Comparison of ENCODE assay signal across 13 cellular contexts in the genomic region with DNA sequence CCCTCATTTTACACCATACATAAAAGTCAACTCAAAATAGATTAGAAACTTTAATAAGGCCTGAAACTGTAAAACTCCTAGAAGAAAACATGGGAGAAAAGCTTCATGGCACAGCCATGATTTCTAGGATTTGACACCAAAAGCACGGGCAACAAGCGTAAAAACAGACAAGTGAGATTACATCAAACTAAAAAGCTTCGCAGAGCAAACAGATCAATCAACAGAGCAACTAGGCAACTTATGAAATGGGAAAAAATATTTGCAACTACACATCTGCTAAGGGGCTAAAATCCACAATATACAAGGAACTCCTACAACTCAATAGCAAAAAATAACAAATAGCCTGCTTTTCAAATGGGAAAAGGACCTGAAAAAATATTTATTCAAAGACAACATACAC.
"Had no signal": no experiment of that assay in that cellular context is flagged by ENCODE, and none has a peak within 500 bp of the region (broad histone marks: within the 10 kb centered on the region; RNA-seq: fewer than 3 reads in every experiment).

No MANE protein-coding gene starts in this region.

- ATAC-seq: activated CD4-positive, CD25-positive, alpha-beta regulatory T cell treated with anti-CD3 and anti-CD28 coated beads, Interleukin-2, amount 50 U/mL, for 24 hours; left lung had no signal

- H3K9me3 ChIP-seq: ovary had no signal

- H3K27ac ChIP-seq: cardiac muscle cell, dorsolateral prefrontal cortex, left lung, ovary had no signal

- H3K4me3 Mint-ChIP-seq: neural crest cell had no signal

- H3K27me3 ChIP-seq: cardiac muscle cell, dorsolateral prefrontal cortex, left lung, ovary had no signal

- DNase-seq: activated CD4-positive, alpha-beta T cell treated with anti-CD3 and anti-CD28 coated beads, Interleukin-2, amount 50 U/mL, for 1 hour; activated CD8-positive, alpha-beta memory T cell treated with anti-CD3 and anti-CD28 coated beads for 24 hours; activated naive CD4-positive, alpha-beta T cell; dorsolateral prefrontal cortex; left lung; mesenchymal stem cell; ovary; stimulated activated CD4-positive, alpha-beta T cell treated with anti-CD3 and anti-CD28 coated beads, Interleukin-12 subunit alpha, Interleukin-12 subunit beta, amount 100 ng/mL, for 4 hours; stimulated activated CD4-positive, alpha-beta T cell treated with anti-CD3 and anti-CD28 coated beads, Interleukin-2, amount 100 ng/mL, for 24 hours; T-helper 9 cell had no signal

- H3K4me3 ChIP-seq: cardiac muscle cell, dorsolateral prefrontal cortex, left lung, ovary had no signal
